Comparison of ENCODE assay signal across 10 cellular contexts in genomic region chr15:31869640-31870335, GRCh38. TPM values are rescaled to one million over a fixed set of nuclear protein-coding genes. Genes with fewer than 3 reads are reported as not detected.
DNase-seq lines count a peak whose midpoint lies in the region; TF ChIP-seq lines count a peak whose summit lies in the region.
"Had no signal": no experiment of that assay in that cellular context is flagged by ENCODE, and none has a peak within 500 bp of the region (broad histone marks: within the 10 kb centered on the region; RNA-seq: fewer than 3 reads in every experiment).

No MANE protein-coding gene starts in this region.

- H3K4me3 ChIP-seq in HUES6 (ENCODE audit: low read depth, low read length) (peak overlapping the region; percentile 66), coronary artery (peak overlapping the region; percentile 73), mononuclear cell (ENCODE audit: low read length) (peak overlapping the region; percentile 10), vagina (peak overlapping the region; percentile 55 to 73)

- no peak overlapping the region for H3K9ac ChIP-seq in HUES6 (ENCODE audit: low read length)

- DNase-seq in DMS 273 (lab: John Stamatoyannopoulos, UW; ENCODE audit: unreplicated experiment) (peak; percentile 61), DMS 273 treated with DMSO at 0.1 percent for 48 hours (lab: John Stamatoyannopoulos, UW) (no peak), coronary artery (ENCODE audit: low spot score) (no peak), vagina (ENCODE audit: extremely low spot score in 2 of 2) (no peak), NCI-H2196 (lab: John Stamatoyannopoulos, UW; ENCODE audit: unreplicated experiment) (no peak)
- DNase-seq in NK-92 treated with Interleukin-12 subunit alpha and Interleukin-12 subunit beta, amount 100 ng/mL, for 24 hours (lab: John Stamatoyannopoulos, UW) = no peak

- H3K27me3 ChIP-seq in HUES6 (ENCODE audit: control insufficient read depth, insufficient read depth, low read length) = peaks cover 20% of the 10 kb centered on the region
- H3K27me3 ChIP-seq in mononuclear cell (ENCODE audit: insufficient read depth, low read length) = peaks cover 26% of the 10 kb centered on the region
- H3K27me3 ChIP-seq in vagina = no peaks in the 10 kb centered on the region

- H3K4me1 ChIP-seq in HUES6 (ENCODE audit: control insufficient read depth, insufficient read depth, low read length) (peaks cover 4% of the 10 kb centered on the region), mononuclear cell (ENCODE audit: insufficient read depth, low read length) (peaks cover 9% of the 10 kb centered on the region), vagina (peaks cover 17% of the 10 kb centered on the region)

- no peak for TF ChIP-seq POLR2A in vagina (IDR thresholded peaks at IDR 0.05)

- no peaks in the 10 kb centered on the region for H3K9me3 ChIP-seq in HUES6 (ENCODE audit: control insufficient read depth, insufficient read depth, low read depth, low read length)
- H3K9me3 ChIP-seq in mononuclear cell (ENCODE audit: low read depth, low read length) = no peaks in the 10 kb centered on the region
- H3K9me3 ChIP-seq in vagina = no peaks in the 10 kb centered on the region

- intact Hi-C loops in vagina (cut with DNase I) = no loop called here

- no peak for TF ChIP-seq CTCF in coronary artery (IDR thresholded peaks at IDR 0.05)
- TF ChIP-seq CTCF in vagina (IDR thresholded peaks at IDR 0.05) = no peak

- H3K27ac ChIP-seq in HUES6 (ENCODE audit: low read depth, low read length) (no peak overlapping the region), coronary artery (peak overlapping the region in 1 of 2 donors; percentile 81), vagina (peak overlapping the region; percentile 22)
- H3K27ac ChIP-seq: 22Rv1 had no signal

- H3K36me3 ChIP-seq in HUES6 (ENCODE audit: control insufficient read depth, insufficient read depth, low read length) (no peaks in the 10 kb centered on the region), vagina (no peaks in the 10 kb centered on the region)

RNA-seq across cellular contexts. Expression of gene OTUD7A, which starts 0.7 kb away (rescaled TPM):
- total RNA-seq in mononuclear cell (0.84 TPM), vagina (4.2 TPM)
- total RNA-seq: RPMI7951 had no signal

Comparison
In these comparisons a context has a peak if more than half of its experiments do, and no peak if none do; other contexts are left out.
1. H3K4me3 ChIP-seq: peak in every context shown above with its lines; median percentile 73 in coronary artery; 66 in HUES6; 64 in vagina; 10 in mononuclear cell.